1 cellular context compared by ENCODE assay signal in genomic region chr9:122122903-122123632, GRCh38.
A peak's percentile ranks its signal among the peaks of the same experiment; 100 is the strongest.
TF ChIP-seq lines count a peak whose summit lies in the region.

No MANE protein-coding gene starts in this region.

TF ChIP-seq in K562, 482 proteins besides CTCF, POLR2A, EP300 and RAD21 (continued from another document and continues in another):
- TF ChIP-seq TSHZ1 (CRISPR knock-in tag; IDR thresholded peaks at IDR 0.05) (no peak), GTF2B (IDR thresholded peaks at IDR 0.05; ENCODE audit: extremely low read depth, insufficient read length) (no peak), SNAPC5 (CRISPR knock-in tag; IDR thresholded peaks at IDR 0.05) (no peak), ZNF785 (CRISPR knock-in tag; IDR thresholded peaks at IDR 0.05) (no peak), NBN (IDR thresholded peaks at IDR 0.05; ENCODE audit: low read depth) (no peak), CREB3 (tag; conservative IDR thresholded peaks at IDR 0.05; ENCODE audit: low read depth) (no peak), CHCHD3 (CRISPR knock-in tag; IDR thresholded peaks at IDR 0.05) (no peak), RBFOX2 (IDR thresholded peaks at IDR 0.05; ENCODE audit: low read depth, low read length) (no peak), ATF4 (CRISPR knock-in tag; IDR thresholded peaks at IDR 0.05) (no peak), CBX3 (IDR thresholded peaks at IDR 0.05; ENCODE audit: borderline replicate concordance in 1 of 2, low read length in 2 of 2) (no peak), HDAC8 (tag; IDR thresholded peaks at IDR 0.05) (no peak), MAFK (IDR thresholded peaks at IDR 0.05; ENCODE audit: low read length) (0 out of 2 replicates have a peak, but pooled peaks have one; percentile 8), ILF3 (IDR thresholded peaks at IDR 0.05; ENCODE audit: borderline replicate concordance) (no peak), ZBTB11 (CRISPR knock-in tag; IDR thresholded peaks at IDR 0.05) (no peak), ZNF197 (CRISPR knock-in tag; IDR thresholded peaks at IDR 0.05; ENCODE audit: low read depth) (no peak), E2F3 (CRISPR knock-in tag; IDR thresholded peaks at IDR 0.05) (no peak), GABPB2 (CRISPR knock-in tag; conservative IDR thresholded peaks at IDR 0.05) (no peak), BCOR (IDR thresholded peaks at IDR 0.05) (peak; percentile 56; the same call in 1 of the 2 replicates), ZNF384 (IDR thresholded peaks at IDR 0.05; ENCODE audit: low read depth, low read length) (0 out of 2 replicates have a peak, but pooled peaks have one; percentile 9), HMG20A (CRISPR knock-in tag; conservative IDR thresholded peaks at IDR 0.05) (no peak), TCF15 (CRISPR knock-in tag; IDR thresholded peaks at IDR 0.05) (no peak), ZNF740 (CRISPR knock-in tag; IDR thresholded peaks at IDR 0.05) (no peak), ZNF740 (tag; IDR thresholded peaks at IDR 0.05) (no peak), USF2 (CRISPR knock-in tag; IDR thresholded peaks at IDR 0.05) (no peak), KLF10 (CRISPR knock-in tag; IDR thresholded peaks at IDR 0.05) (no peak), ZNF561 (CRISPR knock-in tag; conservative IDR thresholded peaks at IDR 0.05) (no peak), CBX1 (IDR thresholded peaks at IDR 0.05; ENCODE audit: low read depth) (0 out of 2 replicates have a peak, but pooled peaks have one; percentile 32), MAFF (IDR thresholded peaks at IDR 0.05; ENCODE audit: low read length) (no peak), TEAD1 (CRISPR knock-in tag; IDR thresholded peaks at IDR 0.05) (0 out of 4 replicates have a peak, but pooled peaks of 1 of the 2 experiments have one; percentile 53), MXI1 (IDR thresholded peaks at IDR 0.05; ENCODE audit: low read depth, low read length) (no peak), PTTG1 (tag; IDR thresholded peaks at IDR 0.05; ENCODE audit: low read depth) (no peak), ZSCAN32 (CRISPR knock-in tag; IDR thresholded peaks at IDR 0.05) (no peak), ZNF263 (CRISPR knock-in tag; IDR thresholded peaks at IDR 0.05; ENCODE audit: borderline replicate concordance) (no peak), FOXJ2 (tag; IDR thresholded peaks at IDR 0.05) (no peak), HNRNPLL (IDR thresholded peaks at IDR 0.05; ENCODE audit: low read depth, low read length, poor library complexity, severe bottlenecking) (no peak), ZNF280B (CRISPR knock-in tag; IDR thresholded peaks at IDR 0.05) (no peak), THRA (IDR thresholded peaks at IDR 0.05) (no peak), ZFPM2 (CRISPR knock-in tag; IDR thresholded peaks at IDR 0.05) (no peak), MEF2D (tag; conservative IDR thresholded peaks at IDR 0.05; ENCODE audit: low read depth) (no peak), KDM2B (CRISPR knock-in tag; IDR thresholded peaks at IDR 0.05) (no peak), ZNF146 (CRISPR knock-in tag; IDR thresholded peaks at IDR 0.05; ENCODE audit: unreplicated experiment) (no peak), VEZF1 (CRISPR knock-in tag; IDR thresholded peaks at IDR 0.05) (no peak), SMAD3 (CRISPR knock-in tag; conservative IDR thresholded peaks at IDR 0.05) (no peak), IRF9 (tag; IDR thresholded peaks at IDR 0.05) (no peak), CAMTA2 (CRISPR knock-in tag; conservative IDR thresholded peaks at IDR 0.05) (no peak), IRF2 (CRISPR knock-in tag; IDR thresholded peaks at IDR 0.05) (no peak), FOXK1 (CRISPR knock-in tag; IDR thresholded peaks at IDR 0.05; ENCODE audit: borderline replicate concordance) (no peak), KLF13 (tag; IDR thresholded peaks at IDR 0.05; ENCODE audit: borderline replicate concordance, low read depth) (no peak), DNMT1 (IDR thresholded peaks at IDR 0.05) (no peak), COPS2 (conservative IDR thresholded peaks at IDR 0.05) (no peak), SNRNP70 (optimal IDR thresholded peaks at IDR 0.05; ENCODE audit: low read depth, low read length) (no peak)
